15 cellular contexts compared by ENCODE assay signal in the genomic region with DNA sequence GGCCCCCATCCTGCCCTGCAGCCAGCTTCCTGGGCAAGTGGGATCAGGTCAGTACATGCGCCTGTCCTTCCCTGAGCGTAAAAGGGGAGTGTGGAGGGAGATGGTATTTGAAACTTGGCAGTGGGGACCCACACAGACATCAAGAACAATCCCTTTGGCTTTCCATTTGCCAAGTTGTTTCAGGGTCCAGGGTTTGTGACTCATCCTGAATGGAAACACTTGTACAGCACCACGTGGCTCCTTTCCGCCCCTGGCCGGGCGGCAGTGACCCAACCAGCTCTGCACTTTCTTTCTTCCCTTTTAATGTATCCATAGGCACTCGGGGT.
A peak's percentile ranks its signal among the peaks of the same experiment; 100 is the strongest.
DNase-seq lines count a peak whose midpoint lies in the region; TF ChIP-seq lines count a peak whose summit lies in the region.
"Had no signal": no experiment of that assay in that cellular context is flagged by ENCODE, and none has a peak within 500 bp of the region (broad histone marks: within the 10 kb centered on the region; RNA-seq: fewer than 3 reads in every experiment).

No MANE protein-coding gene starts in this region.

- H3K9me3 Mint-ChIP-seq in MCF 10A (ENCODE audit: unreplicated experiment) = peaks cover 13% of the 10 kb centered on the region

- DNase-seq in GM03348 (ENCODE audit: low spot score) (peak; percentile 51), MCF 10A (ENCODE audit: unreplicated experiment) (peak; percentile 51), glomerular visceral epithelial cell (ENCODE audit: extremely low spot score) (peak; percentile 9), prostate gland (ENCODE audit: low spot score) (peak; percentile 53), DMS53 (lab: John Stamatoyannopoulos, UW) (no peak), DMS153 treated with DMSO at 0.1 percent for 48 hours (lab: John Stamatoyannopoulos, UW; ENCODE audit: unreplicated experiment) (no peak), NCI-H2107 (lab: John Stamatoyannopoulos, UW) (no peak), DMS79 treated with DMSO at 0.1 percent for 48 hours (lab: John Stamatoyannopoulos, UW) (no peak)
- DNase-seq: activated CD4-positive, alpha-beta T cell treated with anti-CD3 and anti-CD28 coated beads for 36 hours; activated gamma-delta T cell treated with Interleukin-2 at 50 U/mL for 16 hours; BE2C; cortex of kidney; GF-D8; NCI-H526 treated with DMSO at 0.1 percent for 48 hours; SW 1271 had no signal

- no peaks in the 10 kb centered on the region for H3K36me3 ChIP-seq in prostate gland
- H3K36me3 ChIP-seq: BE2C had no signal

- CTCF ChIA-PET in MCF 10A (lab: Yijun Ruan, JAX) = interaction anchor here (0.7 kb wide), 1 partner anchor 148 kb away, joined by 3 read pairs; no protein-coding TSS in a partner anchor

- no peak overlapping the region for H3K27ac Mint-ChIP-seq in MCF 10A (ENCODE audit: low read depth, unreplicated experiment)
- H3K27ac Mint-ChIP-seq: activated CD4-positive, alpha-beta T cell treated with anti-CD3 and anti-CD28 coated beads for 36 hours had no signal

- H3K4me3 ChIP-seq in prostate gland = no peak overlapping the region

- TF ChIP-seq CTCF in MCF 10A (IDR thresholded peaks at IDR 0.05; ENCODE audit: unreplicated experiment) = no peak
- TF ChIP-seq CTCF in prostate gland (IDR thresholded peaks at IDR 0.05) = no peak

- no peak for TF ChIP-seq POLR2A in prostate gland (IDR thresholded peaks at IDR 0.05)

- H3K9me3 ChIP-seq in prostate gland = no peaks in the 10 kb centered on the region
- H3K9me3 ChIP-seq: BE2C had no signal

- no peaks in the 10 kb centered on the region for H3K27me3 Mint-ChIP-seq in MCF 10A (ENCODE audit: insufficient read depth, unreplicated experiment)

- POLR2A ChIA-PET in MCF 10A (lab: Yijun Ruan, JAX) = interaction anchor here (0.9 kb wide), 1 partner anchor 9 kb away, joined by 3 read pairs; no protein-coding TSS in a partner anchor

- intact Hi-C loops in MCF 10A (cut with micrococcal nuclease) = no loop called here
- intact Hi-C loops in prostate gland (cut with DNase I) = no loop called here

- H3K4me1 ChIP-seq in prostate gland (replicated peaks) = no peaks in the 10 kb centered on the region
- H3K4me1 ChIP-seq: BE2C had no signal

- BruUV-seq in MCF 10A (replicated peaks; lab: Mats Ljungman, UMichigan) = no TSS peak

- 29% methylated on average over 7 of the region's 7 CpGs for WGBS in prostate gland

- H3K36me3 Mint-ChIP-seq in MCF 10A (ENCODE audit: insufficient read depth, unreplicated experiment) = no peaks in the 10 kb centered on the region

- H3K4me3 Mint-ChIP-seq in MCF 10A (ENCODE audit: unreplicated experiment) = no peak overlapping the region
- H3K4me3 Mint-ChIP-seq: activated CD4-positive, alpha-beta T cell treated with anti-CD3 and anti-CD28 coated beads for 36 hours had no signal

- H3K27ac ChIP-seq in prostate gland = no peak overlapping the region

- H3K4me1 Mint-ChIP-seq in MCF 10A (ENCODE audit: insufficient read depth, unreplicated experiment) = peaks cover 15% of the 10 kb centered on the region
- H3K4me1 Mint-ChIP-seq: activated CD4-positive, alpha-beta T cell treated with anti-CD3 and anti-CD28 coated beads for 36 hours had no signal

- H3K27me3 ChIP-seq in prostate gland (replicated peaks; ENCODE audit: insufficient read depth) = no peaks in the 10 kb centered on the region
- H3K27me3 ChIP-seq: BE2C had no signal

Comparison
In these comparisons a context has a peak if more than half of its experiments do, and no peak if none do; other contexts are left out.
1. DNase-seq: peak in GM03348 (single experiment), MCF 10A (single experiment), glomerular visceral epithelial cell (single experiment) and prostate gland (single experiment); none in DMS53 (single experiment), DMS153 treated with DMSO at 0.1 percent for 48 hours (single experiment), NCI-H2107 (single experiment) and DMS79 treated with DMSO at 0.1 percent for 48 hours (single experiment).